8 cellular contexts compared by ENCODE assay signal in the genomic region with DNA sequence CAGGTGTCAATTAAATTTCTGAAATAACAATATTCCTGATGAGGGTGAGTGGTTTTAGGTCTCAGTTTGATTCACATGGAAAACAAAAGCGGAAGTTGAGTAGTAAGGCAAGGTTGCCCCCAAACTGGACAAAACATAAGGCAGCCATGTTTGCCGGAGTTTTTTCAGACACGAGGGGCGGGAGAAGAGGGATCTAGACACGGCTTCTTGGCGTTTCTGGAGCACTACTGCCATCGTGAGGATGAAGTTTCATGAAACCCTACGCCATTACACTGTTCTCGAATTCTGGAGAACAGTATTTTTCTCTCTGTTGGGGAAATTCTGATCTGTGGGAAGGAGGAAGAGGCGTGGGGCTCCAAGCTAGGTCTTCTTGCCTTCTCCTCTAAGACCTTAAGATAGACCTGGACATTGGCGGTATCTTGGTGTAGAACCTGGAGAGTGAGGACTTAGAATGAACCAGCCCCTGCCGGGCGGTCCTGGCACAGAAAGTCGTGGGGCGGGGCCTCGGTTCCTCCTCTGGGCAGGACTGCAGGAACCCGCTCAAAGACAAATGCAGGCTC.
DNase-seq lines count a peak whose midpoint lies in the region; ATAC-seq and TF ChIP-seq lines count a peak whose summit lies in the region.

No MANE protein-coding gene starts in this region.

- peak overlapping the region; percentile 72 for H3K27ac ChIP-seq in SJSA1
- peak overlapping the region in 2 of 4 donors; percentile 71 to 75 for H3K27ac ChIP-seq in gastroesophageal sphincter

- peaks cover 0 to 4% of the 10 kb centered on the region in 2 donors for H3K36me3 Mint-ChIP-seq in activated naive CD4-positive, alpha-beta T cell treated with anti-CD3 and anti-CD28 coated beads, Interleukin-2, amount 50 U/mL, for 72 hours

- H3K4me1 ChIP-seq in SJSA1 (replicated peaks) = peaks cover 6% of the 10 kb centered on the region
- no peaks in the 10 kb centered on the region for H3K4me1 ChIP-seq in gastroesophageal sphincter

- H3K9me3 Mint-ChIP-seq in activated naive CD4-positive, alpha-beta T cell treated with anti-CD3 and anti-CD28 coated beads, Interleukin-2, amount 50 U/mL, for 72 hours = no peaks in the 10 kb centered on the region

- peak; percentile 88 to 90 for DNase-seq in SJSA1 (ENCODE audit: low read depth in 1 of 2, low spot score in 2 of 2)
- DNase-seq in ureter (ENCODE audit: low spot score) = peak; percentile 93
- DNase-seq in iPS-NIHi7 (ENCODE audit: extremely low spot score) = no peak
- no peak for DNase-seq in SKM-1 (lab: John Stamatoyannopoulos, UW; ENCODE audit: unreplicated experiment)
- no peak for DNase-seq in activated naive CD4-positive, alpha-beta T cell treated with anti-CD3 and anti-CD28 coated beads, Interleukin-2, amount 50 U/mL, for 72 hours (ENCODE audit: low spot score in 2 of 2)

- H3K27me3 ChIP-seq in SJSA1 (replicated peaks) (no peaks in the 10 kb centered on the region), gastroesophageal sphincter (no peaks in the 10 kb centered on the region)

- no peak for TF ChIP-seq EP300 in gastroesophageal sphincter (IDR thresholded peaks at IDR 0.05)

- TF ChIP-seq CTCF in gastroesophageal sphincter (IDR thresholded peaks at IDR 0.05) = peak in 1 of 4 experiments; percentile 63

- no peak for TF ChIP-seq POLR2A in gastroesophageal sphincter (IDR thresholded peaks at IDR 0.05)

- 40 to 88% methylated on average over 1 to 9 of the region's 17 CpGs for WGBS in gastroesophageal sphincter (ENCODE audit: low coverage in 1 of 2), 2 donors

- no peak overlapping the region for H3K27ac Mint-ChIP-seq in activated naive CD4-positive, alpha-beta T cell treated with anti-CD3 and anti-CD28 coated beads, Interleukin-2, amount 50 U/mL, for 72 hours

- H3K36me3 ChIP-seq in SJSA1 (no peaks in the 10 kb centered on the region), gastroesophageal sphincter (no peaks in the 10 kb centered on the region)

- no peaks in the 10 kb centered on the region for H3K9me3 ChIP-seq in SJSA1 (replicated peaks)
- no peaks in the 10 kb centered on the region for H3K9me3 ChIP-seq in gastroesophageal sphincter

- ATAC-seq in HG02571 (IDR thresholded peaks at IDR 0.05; ENCODE audit: unreplicated experiment) (peak; percentile 55), gastroesophageal sphincter (peak; percentile 91)
- no peak for ATAC-seq in activated naive CD4-positive, alpha-beta T cell treated with anti-CD3 and anti-CD28 coated beads, Interleukin-2, amount 50 U/mL, for 72 hours

- H3K4me3 ChIP-seq in GM08714 (ENCODE audit: low read length) (peak overlapping the region; percentile 77), SJSA1 (peak overlapping the region; percentile 54), gastroesophageal sphincter (no peak overlapping the region)

Comparison
In these comparisons a context has a peak if more than half of its experiments do, and no peak if none do; other contexts are left out.
1. H3K4me3 ChIP-seq: peak in GM08714 (single experiment) and SJSA1 (single experiment); none in gastroesophageal sphincter (0 of 2).
2. ATAC-seq: peak in HG02571 (single experiment) and gastroesophageal sphincter (single experiment); none in activated naive CD4-positive, alpha-beta T cell treated with anti-CD3 and anti-CD28 coated beads, Interleukin-2, amount 50 U/mL, for 72 hours (0 of 2).
3. DNase-seq: peak in SJSA1 (2 of 2) and ureter (single experiment); none in iPS-NIHi7 (single experiment), SKM-1 (single experiment) and activated naive CD4-positive, alpha-beta T cell treated with anti-CD3 and anti-CD28 coated beads, Interleukin-2, amount 50 U/mL, for 72 hours (0 of 2).